8 cellular contexts compared by ENCODE assay signal in the genomic region with DNA sequence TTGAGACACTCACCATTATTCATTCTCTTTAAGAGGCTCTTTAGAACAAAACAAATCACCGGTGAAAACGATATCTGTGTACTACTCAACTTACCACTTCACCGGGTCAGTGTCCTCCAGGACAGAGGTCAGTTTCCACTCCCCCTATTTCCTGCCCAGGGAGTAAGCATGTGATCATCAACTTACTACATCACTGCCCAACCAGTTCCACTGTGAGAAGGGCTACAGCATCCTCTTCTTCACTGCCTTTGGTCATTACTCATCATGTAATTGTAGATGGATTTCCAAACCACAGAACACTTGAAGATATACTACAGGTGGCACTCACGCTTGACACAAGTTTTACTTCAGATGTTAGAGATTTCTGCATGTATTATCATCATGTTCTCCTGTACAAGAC. TPM values are rescaled to one million over a fixed set of nuclear protein-coding genes. Genes with fewer than 3 reads are reported as not detected.
DNase-seq lines count a peak whose midpoint lies in the region; ATAC-seq and TF ChIP-seq lines count a peak whose summit lies in the region.

No MANE protein-coding gene starts in this region.

- H3K4me3 Mint-ChIP-seq in activated T-cell treated with anti-CD3 and anti-CD28 coated beads, Interleukin-2, amount 50 U/mL, for 24 hours: peak overlapping the region; percentile 56
- H3K4me3 Mint-ChIP-seq in IgD-negative memory B cell: peak overlapping the region; percentile 32 to 90 (median 56)

- H3K36me3 ChIP-seq in gastrocnemius medialis: no peaks in the 10 kb centered on the region

- H3K4me3 ChIP-seq in epithelial cell of esophagus (ENCODE audit: low read length) (no peak overlapping the region), gastrocnemius medialis (peak overlapping the region; percentile 13 to 34 (median 22))

- in situ Hi-C loops in gastrocnemius medialis (cut with MboI; ENCODE audit: low sequenced_read_pairs in 4 of 4): loop anchor here in 1 of 4 donors (5.0 kb wide), 2 partner anchors 47 to 68 kb away; no protein-coding TSS in a partner anchor

- no peak for TF ChIP-seq POLR2A in gastrocnemius medialis (IDR thresholded peaks at IDR 0.05)

- H3K4me1 Mint-ChIP-seq in activated T-cell treated with anti-CD3 and anti-CD28 coated beads, Interleukin-2, amount 50 U/mL, for 24 hours (ENCODE audit: low read depth): peaks cover 51% of the 10 kb centered on the region
- peaks cover 22 to 42% (median 35%) of the 10 kb centered on the region in 3 donors for H3K4me1 Mint-ChIP-seq in IgD-negative memory B cell

- H3K4me1 ChIP-seq in gastrocnemius medialis: peaks cover 68 to 79% of the 10 kb centered on the region in 2 donors

- TF ChIP-seq CTCF in epithelial cell of esophagus (IDR thresholded peaks at IDR 0.05; ENCODE audit: insufficient read depth, low read depth, low read length, missing control alignments) (no peak), gastrocnemius medialis (IDR thresholded peaks at IDR 0.05 in 4 of 5, conservative IDR thresholded peaks at IDR 0.05 in 1 of 5) (no peak)

- H3K9me3 ChIP-seq in gastrocnemius medialis: no peaks in the 10 kb centered on the region

- intact Hi-C loops in gastrocnemius medialis (cut with DNase I; ENCODE audit: low total_unique reads): loop anchor here (1.0 to 10.0 kb wide), 5 partner anchors 28 to 980 kb away; partner anchors contain the start of genes FGD6 and VEZT

- peak; percentile 87 to 89 for ATAC-seq in gastrocnemius medialis

- peak overlapping the region; percentile 75 for H3K27ac Mint-ChIP-seq in activated T-cell treated with anti-CD3 and anti-CD28 coated beads, Interleukin-2, amount 50 U/mL, for 24 hours
- no peak overlapping the region for H3K27ac Mint-ChIP-seq in IgD-negative memory B cell

- no peaks in the 10 kb centered on the region for H3K36me3 Mint-ChIP-seq in activated T-cell treated with anti-CD3 and anti-CD28 coated beads, Interleukin-2, amount 50 U/mL, for 24 hours (ENCODE audit: low read depth)
- peaks cover 4% of the 10 kb centered on the region for H3K36me3 Mint-ChIP-seq in IgD-negative memory B cell

- no peaks in the 10 kb centered on the region for H3K9me3 Mint-ChIP-seq in activated T-cell treated with anti-CD3 and anti-CD28 coated beads, Interleukin-2, amount 50 U/mL, for 24 hours
- no peaks in the 10 kb centered on the region for H3K9me3 Mint-ChIP-seq in IgD-negative memory B cell

- no peak for DNase-seq in activated T-cell treated with anti-CD3 and anti-CD28 coated beads, Interleukin-2, amount 50 U/mL, for 24 hours
- no peak for DNase-seq in activated T-cell treated with anti-CD3 and anti-CD28 coated beads, Interleukin-2, amount 50 U/mL, for 1 hour
- DNase-seq in epithelial cell of esophagus (ENCODE audit: low read depth) (peak; percentile 93), gastrocnemius medialis (peak; percentile 83 to 85), epidermal melanocyte (ENCODE audit: insufficient read length, low spot score) (no peak), NCI-H146 (lab: John Stamatoyannopoulos, UW) (no peak)
- no peak for DNase-seq in stimulated activated CD8-positive, alpha-beta memory T cell treated with anti-CD3 and anti-CD28 coated beads, Interleukin-4, amount 100 ng/mL, for 48 hours

- H3K27me3 ChIP-seq in gastrocnemius medialis: no peaks in the 10 kb centered on the region

- peak overlapping the region; percentile 87 to 98 (median 91) for H3K27ac ChIP-seq in gastrocnemius medialis

- peaks cover 58% of the 10 kb centered on the region for H3K27me3 Mint-ChIP-seq in activated T-cell treated with anti-CD3 and anti-CD28 coated beads, Interleukin-2, amount 50 U/mL, for 24 hours
- peaks cover 4% of the 10 kb centered on the region for H3K27me3 Mint-ChIP-seq in IgD-negative memory B cell

RNA-seq across cellular contexts. Expression of gene TMCC3, which starts 5.7 kb away (rescaled TPM):
- polyA plus RNA-seq in IgD-negative memory B cell: 15.2 TPM
- 10 to 100 TPM; 17.2 to 51.6 (median 39.5) TPM for total RNA-seq in gastrocnemius medialis

Comparison
In these comparisons a context has a peak if more than half of its experiments do, and no peak if none do; other contexts are left out.
1. DNase-seq: peak in epithelial cell of esophagus (single experiment) and gastrocnemius medialis (2 of 2); none in activated T-cell treated with anti-CD3 and anti-CD28 coated beads, Interleukin-2, amount 50 U/mL, for 24 hours (single experiment), activated T-cell treated with anti-CD3 and anti-CD28 coated beads, Interleukin-2, amount 50 U/mL, for 1 hour (single experiment), stimulated activated CD8-positive, alpha-beta memory T cell treated with anti-CD3 and anti-CD28 coated beads, Interleukin-4, amount 100 ng/mL, for 48 hours (single experiment), epidermal melanocyte (single experiment) and NCI-H146 (single experiment).